In the genomic region with DNA sequence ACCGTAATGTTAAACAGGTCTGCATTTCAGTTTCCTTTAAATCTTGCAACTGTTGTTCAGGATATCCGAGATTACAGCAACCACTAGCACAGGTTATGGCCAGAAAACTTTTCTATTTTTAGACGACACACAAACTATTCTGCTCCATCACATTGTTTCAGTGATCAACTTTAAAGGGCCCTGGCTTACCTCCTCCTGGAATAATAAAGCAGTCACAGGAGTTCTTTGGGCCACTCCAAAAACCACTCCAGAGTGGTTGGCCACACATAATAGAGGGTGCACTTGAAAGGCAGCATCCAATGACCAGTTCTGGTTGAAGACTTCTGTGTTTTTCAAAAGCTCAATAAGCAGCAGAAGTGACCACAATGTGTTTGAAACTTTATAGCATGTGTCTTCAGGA, we compare ENCODE assay signal across 33 cellular contexts.
"Had no signal": no experiment of that assay in that cellular context is flagged by ENCODE, and none has a peak within 500 bp of the region (broad histone marks: within the 10 kb centered on the region; RNA-seq: fewer than 3 reads in every experiment).

No MANE protein-coding gene starts in this region.

- H3K4me1 ChIP-seq: adrenal gland, body of pancreas, breast epithelium, Peyer's patch had no signal

- H3K4me3 ChIP-seq: adrenal gland, body of pancreas, breast epithelium, Peyer's patch had no signal

- H3K27ac ChIP-seq: adrenal gland, body of pancreas, breast epithelium, KMS-11, Peyer's patch, VCaP had no signal

- DNase-seq: activated B cell treated with CpG ODN at 0.5 μM for 24 hours; activated CD4-positive, alpha-beta memory T cell treated with anti-CD3 and anti-CD28 coated beads for 36 hours; activated CD4-positive, alpha-beta T cell treated with anti-CD3 and anti-CD28 coated beads for 4 hours; activated CD4-positive, alpha-beta T cell treated with anti-CD3 and anti-CD28 coated beads, Interleukin-2, amount 50 U/mL, for 1 hour; activated CD4-positive, CD25-positive, alpha-beta regulatory T cell treated with anti-CD3 and anti-CD28 coated beads, Interleukin-2, amount 50 U/mL, for 72 hours; activated CD8-positive, alpha-beta memory T cell treated with anti-CD3 and anti-CD28 coated beads, Interleukin-2, amount 50 U/mL, for 4 hours; activated gamma-delta T cell treated with Interleukin-2 at 50 U/mL for 16 hours; activated naive CD4-positive, alpha-beta T cell treated with anti-CD3 and anti-CD28 coated beads for 36 hours; activated T-cell treated with anti-CD3 and anti-CD28 coated beads for 4 hours; activated T-cell treated with anti-CD3 and anti-CD28 coated beads, Interleukin-2, amount 50 U/mL, for 4 hours; adrenal gland; body of pancreas; caudate nucleus; MM.1S; MV-4-11; NCI-H1092; NCI-H1436 treated with DMSO at 0.1 percent for 48 hours; NCI-H1694 treated with DMSO at 0.1 percent for 48 hours; NCI-H2171 treated with DMSO at 0.1 percent for 48 hours; NCI-H2227 treated with DMSO at 0.1 percent for 48 hours; NCI-H446; NCI-H524 treated with DMSO at 0.1 percent for 48 hours; PC-3; Peyer's patch; RPMI8226; SW 1271; T-helper 1 cell; T-helper 2 cell; T-helper 9 cell had no signal

- H3K36me3 ChIP-seq: adrenal gland, breast epithelium, Peyer's patch had no signal

- H3K9me3 ChIP-seq: body of pancreas, breast epithelium, Peyer's patch had no signal

- H3K4me2 ChIP-seq: KMS-11 had no signal

- ATAC-seq: activated naive CD4-positive, alpha-beta T cell treated with anti-CD3 and anti-CD28 coated beads, Interleukin-2, amount 50 U/mL, for 72 hours; activated T-cell treated with anti-CD3 and anti-CD28 coated beads, Interleukin-2, amount 50 U/mL, for 4 hours; body of pancreas; PC-3 had no signal

- H3K27me3 ChIP-seq: adrenal gland, body of pancreas, breast epithelium, Peyer's patch had no signal
